ENCODE assay signal across 12 cellular contexts in genomic region chr4:126956192-126956897, GRCh38.
"Had no signal": no experiment of that assay in that cellular context is flagged by ENCODE, and none has a peak within 500 bp of the region (broad histone marks: within the 10 kb centered on the region; RNA-seq: fewer than 3 reads in every experiment).

No MANE protein-coding gene starts in this region.

- DNase-seq: activated CD4-positive, alpha-beta T cell treated with anti-CD3 and anti-CD28 coated beads, Interleukin-2, amount 50 U/mL, for 48 hours; activated gamma-delta T cell; effector CD4-positive, alpha-beta T cell; stimulated activated CD4-positive, alpha-beta T cell treated with anti-CD3 and anti-CD28 coated beads, Interleukin-4, amount 100 ng/mL, for 1 hour; stimulated activated naive CD8-positive, alpha-beta T cell treated with anti-CD3 and anti-CD28 coated beads, Interleukin-15, amount 100 ng/mL, for 72 hours; WERI-Rb-1 had no signal

- H3K4me1 Mint-ChIP-seq: stimulated activated naive CD8-positive, alpha-beta T cell treated with anti-CD3 and anti-CD28 coated beads, Interleukin-15, amount 100 ng/mL, for 72 hours had no signal

- H3K4me2 ChIP-seq: smooth muscle cell had no signal

- H3K36me3 ChIP-seq: left lung, right lobe of liver, suprapubic skin, WERI-Rb-1 had no signal

- H3K9me3 ChIP-seq: left lung, right lobe of liver, suprapubic skin had no signal

- H3K36me3 Mint-ChIP-seq: type B pancreatic cell had no signal

- H3K27me3 ChIP-seq: left lung, right lobe of liver, suprapubic skin had no signal

- H3K27ac ChIP-seq: left lung, right lobe of liver, suprapubic skin, WERI-Rb-1 had no signal

- H3K4me3 ChIP-seq: left lung, right lobe of liver, smooth muscle cell, suprapubic skin had no signal

- H3K9me3 Mint-ChIP-seq: type B pancreatic cell had no signal

- ATAC-seq: activated naive CD4-positive, alpha-beta T cell treated with anti-CD3 and anti-CD28 coated beads, Interleukin-2, amount 50 U/mL, for 72 hours; left lung; right lobe of liver; stimulated activated naive CD8-positive, alpha-beta T cell treated with anti-CD3 and anti-CD28 coated beads, Interleukin-15, amount 100 ng/mL, for 72 hours had no signal

- H3K27ac Mint-ChIP-seq: activated naive CD4-positive, alpha-beta T cell treated with anti-CD3 and anti-CD28 coated beads, Interleukin-2, amount 50 U/mL, for 72 hours; stimulated activated naive CD8-positive, alpha-beta T cell treated with anti-CD3 and anti-CD28 coated beads, Interleukin-15, amount 100 ng/mL, for 72 hours; type B pancreatic cell had no signal

- H3K27me3 Mint-ChIP-seq: stimulated activated naive CD8-positive, alpha-beta T cell treated with anti-CD3 and anti-CD28 coated beads, Interleukin-15, amount 100 ng/mL, for 72 hours; type B pancreatic cell had no signal

- H3K4me1 ChIP-seq: left lung, right lobe of liver, suprapubic skin had no signal

- H3K4me3 Mint-ChIP-seq: stimulated activated naive CD8-positive, alpha-beta T cell treated with anti-CD3 and anti-CD28 coated beads, Interleukin-15, amount 100 ng/mL, for 72 hours; type B pancreatic cell had no signal
